1 cellular context compared by ENCODE assay signal in genomic region chr4:25162566-25162965, GRCh38.
TF ChIP-seq lines count a peak whose summit lies in the region.

No MANE protein-coding gene starts in this region.

TF ChIP-seq in SK-N-SH treated with all-trans-retinoic acid at 6 μM for 48 hours, 23 proteins besides CTCF, POLR2A, EP300 and RAD21 (continued from another document):
- TF ChIP-seq POU6F1 (CRISPR knock-in tag; IDR thresholded peaks at IDR 0.05; ENCODE audit: borderline replicate concordance, low read depth) (no peak), RARB (CRISPR knock-in tag; IDR thresholded peaks at IDR 0.05) (no peak), ZNF565 (CRISPR knock-in tag; conservative IDR thresholded peaks at IDR 0.05; ENCODE audit: low read depth) (no peak), PPARA (CRISPR knock-in tag; IDR thresholded peaks at IDR 0.05; ENCODE audit: borderline replicate concordance) (no peak), ZC3H10 (CRISPR knock-in tag; IDR thresholded peaks at IDR 0.05) (no peak), PATZ1 (CRISPR knock-in tag; IDR thresholded peaks at IDR 0.05; ENCODE audit: borderline replicate concordance) (no peak), ESRRG (CRISPR knock-in tag; IDR thresholded peaks at IDR 0.05) (no peak), TCF4 (CRISPR knock-in tag; IDR thresholded peaks at IDR 0.05; ENCODE audit: borderline replicate concordance) (no peak), ZFP30 (CRISPR knock-in tag; IDR thresholded peaks at IDR 0.05) (no peak)
TF ChIP-seq in SK-N-SH treated with all-trans-retinoic acid at 6 μM for 48 hours: peak in this region for 0.
